In genomic region chr16:4152267-4152666, GRCh38 we compare ENCODE assay signal across 26 cellular contexts. TPM values are rescaled to one million over a fixed set of nuclear protein-coding genes. Genes with fewer than 3 reads are reported as not detected.
DNase-seq lines count a peak whose midpoint lies in the region; TF ChIP-seq lines count a peak whose summit lies in the region.
"Had no signal": no experiment of that assay in that cellular context is flagged by ENCODE, and none has a peak within 500 bp of the region (broad histone marks: within the 10 kb centered on the region; RNA-seq: fewer than 3 reads in every experiment).

No MANE protein-coding gene starts in this region.

- TF ChIP-seq CTCF in BE2C (IDR thresholded peaks at IDR 0.05; ENCODE audit: low read depth, low read length) = no peak
- no peak for TF ChIP-seq CTCF in HEK293 (tag by site-specific recombination; IDR thresholded peaks at IDR 0.05)
- TF ChIP-seq CTCF in glutamatergic neuron (IDR thresholded peaks at IDR 0.05; ENCODE audit: partially characterized antibody, unreplicated experiment) = no peak
- TF ChIP-seq CTCF in osteoblast (IDR thresholded peaks at IDR 0.05; ENCODE audit: extremely low read depth, low read depth, low read length) = no peak
- no peak for TF ChIP-seq CTCF in osteocyte (IDR thresholded peaks at IDR 0.05)

- H3K36me3 Mint-ChIP-seq in glutamatergic neuron (ENCODE audit: unreplicated experiment) (no peaks in the 10 kb centered on the region), osteocyte (ENCODE audit: unreplicated experiment) (peaks cover 1% of the 10 kb centered on the region)
- H3K36me3 Mint-ChIP-seq: CD4-positive, alpha-beta memory T cell had no signal

- peak overlapping the region; percentile 5 for H2AFZ ChIP-seq in osteoblast (ENCODE audit: low read length)

- CTCF ChIA-PET in HEK293 (lab: Yijun Ruan, JAX) = no interaction called here

- H3K36me3 ChIP-seq in BE2C (no peaks in the 10 kb centered on the region), HEK293 (ENCODE audit: control insufficient read depth in 2 of 2, insufficient read depth in 1 of 2, low read length in 2 of 2) (no peaks in the 10 kb centered on the region), osteoblast (ENCODE audit: insufficient read depth, low read length) (no peaks in the 10 kb centered on the region)
- H3K36me3 ChIP-seq: MG63, Peyer's patch had no signal

- no peaks in the 10 kb centered on the region for H3K79me2 ChIP-seq in osteoblast (ENCODE audit: insufficient read depth, low read length)

- no peaks in the 10 kb centered on the region for H4K20me1 ChIP-seq in osteoblast (ENCODE audit: insufficient read depth, low read length)

- no peak overlapping the region for H3K27ac ChIP-seq in HEK293 (ENCODE audit: extremely low read depth, low read depth, low read length)
- no peak overlapping the region for H3K27ac ChIP-seq in osteoblast (ENCODE audit: low read depth, low read length)
- H3K27ac ChIP-seq: A549, Peyer's patch had no signal

- H3K4me1 ChIP-seq in BE2C = 0 out of 2 replicates have a peak, but pooled peaks cover 3% of the 10 kb centered on the region
- H3K4me1 ChIP-seq in HEK293 (ENCODE audit: control insufficient read depth, insufficient read depth, low read length) = no peaks in the 10 kb centered on the region
- H3K4me1 ChIP-seq in osteoblast (ENCODE audit: insufficient read depth, low read length) = no peaks in the 10 kb centered on the region
- H3K4me1 ChIP-seq: A549, Peyer's patch had no signal

- H3K27me3 ChIP-seq in BE2C (no peaks in the 10 kb centered on the region), osteoblast (ENCODE audit: insufficient read depth, low read length) (peaks cover 4% of the 10 kb centered on the region)
- H3K27me3 ChIP-seq: MG63, Peyer's patch had no signal

- H3K9me3 ChIP-seq in BE2C = no peaks in the 10 kb centered on the region; the same call in 1 of the 2 replicates
- H3K9me3 ChIP-seq in HEK293 (ENCODE audit: control insufficient read depth, insufficient read depth, low read depth, low read length) = no peaks in the 10 kb centered on the region
- H3K9me3 ChIP-seq in osteoblast (ENCODE audit: low read depth, low read length) = no peaks in the 10 kb centered on the region
- H3K9me3 ChIP-seq: A549, MG63, Peyer's patch had no signal

- H3K4me2 ChIP-seq in osteoblast (ENCODE audit: insufficient read depth, low read length) = no peak overlapping the region
- H3K4me2 ChIP-seq: A549 had no signal

- H3K4me3 Mint-ChIP-seq in glutamatergic neuron (ENCODE audit: unreplicated experiment) = no peak overlapping the region
- H3K4me3 Mint-ChIP-seq in osteocyte (ENCODE audit: unreplicated experiment) = no peak overlapping the region
- H3K4me3 Mint-ChIP-seq: CD4-positive, alpha-beta memory T cell had no signal

- H3K9me3 Mint-ChIP-seq in glutamatergic neuron (ENCODE audit: unreplicated experiment) (peaks cover 1% of the 10 kb centered on the region), osteocyte (ENCODE audit: unreplicated experiment) (no peaks in the 10 kb centered on the region)

- H3K4me3 ChIP-seq in BE2C (ENCODE audit: low read depth, low read length) (no peak overlapping the region), HEK293 (ENCODE audit: low read depth, low read length) (no peak overlapping the region), osteoblast (ENCODE audit: insufficient read depth, low read length) (no peak overlapping the region)
- H3K4me3 ChIP-seq: A549, MG63, Peyer's patch had no signal

- DNase-seq in BE2C = peak; percentile 39
- peak; percentile 61 for DNase-seq in glutamatergic neuron
- DNase-seq in osteoblast (ENCODE audit: insufficient read length, low spot score, missing footprints) = peak; percentile 51
- DNase-seq in NCI-H2227 (lab: John Stamatoyannopoulos, UW; ENCODE audit: unreplicated experiment) = no peak
- no peak for DNase-seq in osteocyte (ENCODE audit: extremely low spot score, unreplicated experiment)
- DNase-seq in iPS-NIHi7 (ENCODE audit: extremely low spot score) = no peak
- DNase-seq: AML-193; C1 segment of cervical spinal cord; CD4-positive, alpha-beta memory T cell; COR-L47; DMS53; KG1; MG63; NCI-H1105 treated with DMSO at 0.1 percent for 48 hours; NCI-H146; NCI-H1930; NCI-H2107; NCI-H226; NCI-H510A; NCI-H69; OCI-M1; Peyer's patch; SHP77 treated with DMSO at 0.1 percent for 48 hours; SW 1271 had no signal

- H3K4me1 Mint-ChIP-seq in glutamatergic neuron (ENCODE audit: low read depth, unreplicated experiment) = peaks cover 6% of the 10 kb centered on the region
- no peaks in the 10 kb centered on the region for H3K4me1 Mint-ChIP-seq in osteocyte (ENCODE audit: unreplicated experiment)
- H3K4me1 Mint-ChIP-seq: CD4-positive, alpha-beta memory T cell had no signal

- POLR2A ChIA-PET in HEK293 (lab: Yijun Ruan, JAX) = interaction anchor here (0.7 kb wide), 1 partner anchor 66 kb away, joined by 3 read pairs; no protein-coding TSS in a partner anchor

- H3K27me3 Mint-ChIP-seq in glutamatergic neuron (ENCODE audit: unreplicated experiment) (peaks cover 5% of the 10 kb centered on the region), osteocyte (ENCODE audit: unreplicated experiment) (peaks cover 4% of the 10 kb centered on the region)
- H3K27me3 Mint-ChIP-seq: CD4-positive, alpha-beta memory T cell had no signal

- H3K27ac Mint-ChIP-seq in glutamatergic neuron (ENCODE audit: unreplicated experiment) (peak overlapping the region; percentile 59), osteocyte (ENCODE audit: unreplicated experiment) (no peak overlapping the region)
- H3K27ac Mint-ChIP-seq: CD4-positive, alpha-beta memory T cell had no signal

TF ChIP-seq in HEK293, 187 proteins besides CTCF, POLR2A, EP300 and RAD21:
- TF ChIP-seq ZIC2 (tag by site-specific recombination; IDR thresholded peaks at IDR 0.05) = peak; percentile 53
- TF ChIP-seq REST (tag by site-specific recombination; IDR thresholded peaks at IDR 0.05) = no peak
TF ChIP-seq in HEK293: peak in this region for 1.

RNA-seq across cellular contexts. Expression of gene ADCY9, which starts 36.0 kb away (rescaled TPM):
- polyA plus RNA-seq in BE2C (2012; ENCODE audit: insufficient read depth, insufficient read length, low read depth) = 21.3 TPM
- total RNA-seq in glutamatergic neuron (ENCODE audit: unreplicated experiment) (30.4 TPM), osteoblast (27.4 and 29.3 TPM in 2 replicates), osteocyte (25.3 and 26.9 TPM in 2 replicates)

Comparison
In these comparisons a context has a peak if more than half of its experiments do, and no peak if none do; other contexts are left out.
1. DNase-seq: peak in BE2C (single experiment), glutamatergic neuron (single experiment) and osteoblast (single experiment); none in NCI-H2227 (single experiment), osteocyte (single experiment) and iPS-NIHi7 (single experiment).